In genomic region chr15:69498987-69499386, GRCh38 we compare ENCODE assay signal across 16 cellular contexts. TPM values are rescaled to one million over a fixed set of nuclear protein-coding genes. Genes with fewer than 3 reads are reported as not detected.
DNase-seq lines count a peak whose midpoint lies in the region; ATAC-seq and TF ChIP-seq lines count a peak whose summit lies in the region.
"Had no signal": no experiment of that assay in that cellular context is flagged by ENCODE, and none has a peak within 500 bp of the region (broad histone marks: within the 10 kb centered on the region; RNA-seq: fewer than 3 reads in every experiment).

No MANE protein-coding gene starts in this region.

- no peaks in the 10 kb centered on the region for H3K9me3 ChIP-seq in cardiac muscle cell (ENCODE audit: low read depth)

- peaks cover 50% of the 10 kb centered on the region in 2 donors for H3K4me1 Mint-ChIP-seq in natural killer cell treated with Interleukin-12 subunit alpha and Interleukin-12 subunit beta and Interleukin-15 and Interleukin-18, amount 100 ng/mL, for 72 hours (ENCODE audit: low read depth in 2 of 2)
- no peaks in the 10 kb centered on the region for H3K4me1 Mint-ChIP-seq in chondrocyte (ENCODE audit: low read depth)

- no peaks in the 10 kb centered on the region for H3K27me3 ChIP-seq in cardiac muscle cell

- no peak for TF ChIP-seq POLR2A in lower leg skin (IDR thresholded peaks at IDR 0.05)

- no peaks in the 10 kb centered on the region for H3K27me3 Mint-ChIP-seq in natural killer cell treated with Interleukin-12 subunit alpha and Interleukin-12 subunit beta and Interleukin-15 and Interleukin-18, amount 100 ng/mL, for 72 hours
- peaks cover 11% of the 10 kb centered on the region for H3K27me3 Mint-ChIP-seq in chondrocyte (ENCODE audit: low read depth)
- H3K27me3 Mint-ChIP-seq: CD4-positive, alpha-beta T cell had no signal

- TF ChIP-seq CTCF in cardiac muscle cell (IDR thresholded peaks at IDR 0.05; ENCODE audit: low read depth, low read length) (no peak), lower leg skin (IDR thresholded peaks at IDR 0.05) (no peak), chondrocyte (IDR thresholded peaks at IDR 0.05) (no peak)

- H3K27ac ChIP-seq in cardiac muscle cell: peak overlapping the region; percentile 78

- no peaks in the 10 kb centered on the region for H3K36me3 Mint-ChIP-seq in natural killer cell treated with Interleukin-12 subunit alpha and Interleukin-12 subunit beta and Interleukin-15 and Interleukin-18, amount 100 ng/mL, for 72 hours
- no peaks in the 10 kb centered on the region for H3K36me3 Mint-ChIP-seq in chondrocyte (ENCODE audit: low read depth)

- peaks cover 24% of the 10 kb centered on the region for H3K4me1 ChIP-seq in cardiac muscle cell (ENCODE audit: low read depth)

- intact Hi-C loops in left cardiac atrium (cut with DNase I): no loop called here
- intact Hi-C loops in lower leg skin (cut with DNase I; ENCODE audit: low total_unique reads): no loop called here

- H3K9me3 Mint-ChIP-seq in natural killer cell treated with Interleukin-12 subunit alpha and Interleukin-12 subunit beta and Interleukin-15 and Interleukin-18, amount 100 ng/mL, for 72 hours: no peaks in the 10 kb centered on the region
- no peaks in the 10 kb centered on the region for H3K9me3 Mint-ChIP-seq in chondrocyte (ENCODE audit: low read depth)
- H3K9me3 Mint-ChIP-seq: CD4-positive, alpha-beta T cell; H9 had no signal

- peak overlapping the region in 1 of 2 donors; percentile 74 for H3K27ac Mint-ChIP-seq in natural killer cell treated with Interleukin-12 subunit alpha and Interleukin-12 subunit beta and Interleukin-15 and Interleukin-18, amount 100 ng/mL, for 72 hours
- H3K27ac Mint-ChIP-seq in chondrocyte (ENCODE audit: unreplicated experiment): no peak overlapping the region
- H3K27ac Mint-ChIP-seq: CD4-positive, alpha-beta T cell; H9 had no signal

- H3K4me3 ChIP-seq in cardiac muscle cell (no peak overlapping the region), lower leg skin (ENCODE audit: low read depth, poor library complexity, severe bottlenecking) (no peak overlapping the region)

- H3K4me3 Mint-ChIP-seq in natural killer cell treated with Interleukin-12 subunit alpha and Interleukin-12 subunit beta and Interleukin-15 and Interleukin-18, amount 100 ng/mL, for 72 hours: peak overlapping the region; percentile 39
- H3K4me3 Mint-ChIP-seq in chondrocyte (ENCODE audit: unreplicated experiment): no peak overlapping the region
- H3K4me3 Mint-ChIP-seq: CD4-positive, alpha-beta T cell; H9 had no signal

- DNase-seq in cardiac muscle cell (ENCODE audit: low read depth in 1 of 2, low spot score in 1 of 2): no peak
- DNase-seq in left cardiac atrium: no peak
- DNase-seq in ecto neural progenitor cell (ENCODE audit: low spot score): peak; percentile 13
- DNase-seq in natural killer cell treated with Interleukin-12 subunit alpha and Interleukin-12 subunit beta and Interleukin-15 and Interleukin-18, amount 100 ng/mL, for 72 hours (ENCODE audit: low spot score): no peak
- no peak for DNase-seq in lower leg skin (ENCODE audit: low spot score in 2 of 2)
- DNase-seq in chondrocyte (ENCODE audit: low spot score): no peak
- DNase-seq in NCI-H524 treated with DMSO at 0.1 percent for 48 hours (lab: John Stamatoyannopoulos, UW): no peak
- DNase-seq: ACHN; C1 segment of cervical spinal cord; CD4-positive, alpha-beta T cell; DMS153; DMS79 treated with DMSO at 0.1 percent for 48 hours; EL; GOT3; H9 had no signal

- no peak for ATAC-seq in left cardiac atrium
- peak in 1 of 2 donors; percentile 60 for ATAC-seq in natural killer cell treated with Interleukin-12 subunit alpha and Interleukin-12 subunit beta and Interleukin-15 and Interleukin-18, amount 100 ng/mL, for 72 hours
- ATAC-seq: HepG2 had no signal

- no peaks in the 10 kb centered on the region for H3K36me3 ChIP-seq in cardiac muscle cell

- 82 to 93% methylated on average over 6 of the region's 6 CpGs for WGBS in lower leg skin, 2 donors

RNA-seq across cellular contexts. Expression of gene RPLP1, which starts 46.4 kb away (rescaled TPM):
- 303 and 361 TPM in 2 replicates for total RNA-seq in cardiac muscle cell
- polyA plus RNA-seq in cardiac muscle cell: 967 and 994 TPM in 2 replicates
- 1,000 to 10,000 TPM; 1,031 to 1,042 TPM for total RNA-seq in left cardiac atrium
- total RNA-seq in natural killer cell treated with Interleukin-12 subunit alpha and Interleukin-12 subunit beta and Interleukin-15 and Interleukin-18, amount 100 ng/mL, for 72 hours: 1,000 to 10,000 TPM; 1,083 to 1,971 TPM
- total RNA-seq in lower leg skin: 1,000 to 10,000 TPM; 1,024 to 2,624 (median 1,151) TPM
- total RNA-seq in chondrocyte: 1,418 to 1,674 TPM (median 1,473 TPM) in 3 replicates
